ENCODE assay signal across 1 cellular context in the genomic region with DNA sequence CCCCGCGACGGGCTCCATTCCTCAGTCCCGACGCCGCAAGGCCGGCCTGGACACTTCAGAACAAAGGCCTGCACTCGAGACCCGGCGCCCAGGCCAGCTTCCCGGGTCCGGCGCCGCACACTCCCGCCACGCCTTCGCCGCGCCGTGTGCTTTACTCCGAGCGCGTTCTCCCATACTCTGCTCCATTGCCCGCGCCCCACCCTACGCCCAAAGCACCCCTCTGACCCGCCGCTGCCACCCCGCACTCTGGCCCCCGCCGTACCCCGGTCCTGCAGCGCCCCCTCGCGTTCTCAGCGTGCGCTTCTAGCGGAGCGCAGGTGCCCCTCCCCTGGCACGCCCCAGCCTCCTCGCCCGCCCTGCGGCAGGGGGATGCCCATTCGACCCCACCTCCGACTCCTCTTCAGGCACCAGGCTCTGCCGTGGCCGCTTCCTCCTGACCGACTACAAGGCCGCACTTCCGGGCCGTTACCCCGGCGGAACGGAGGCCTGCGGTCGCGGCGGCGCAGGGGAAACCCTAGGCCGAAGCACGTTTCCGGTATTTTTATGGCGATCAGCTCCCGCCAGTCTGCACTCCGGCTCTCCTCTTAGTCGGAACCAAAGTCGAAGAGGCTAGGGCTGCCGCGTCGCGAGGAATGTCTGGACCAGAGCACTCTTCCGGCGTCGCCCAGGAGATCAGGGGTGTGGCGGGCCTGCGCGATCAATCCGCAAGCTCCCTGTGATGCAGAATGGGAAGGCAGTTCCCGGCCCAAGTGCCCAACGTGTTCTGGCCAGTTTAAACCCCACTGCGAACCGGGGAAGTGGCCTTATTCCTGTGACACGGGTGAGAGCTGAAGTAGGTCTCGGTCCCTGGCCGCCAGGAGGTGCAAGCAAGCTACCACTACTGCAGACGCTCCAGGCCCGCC.
TF ChIP-seq lines count a peak whose summit lies in the region.

ZBTB45 (minus strand) TSS at position 456 of the 902 bp plus-strand sequence. CDS start 2,137 bp downstream, outside the sequence.

TF ChIP-seq in HEK293, 187 proteins besides CTCF, POLR2A, EP300 and RAD21 (continued from another document):
- peak; percentile 64; the same call in 1 of the 2 replicates for TF ChIP-seq ZNF837 (tag by site-specific recombination; IDR thresholded peaks at IDR 0.05)
- peak; percentile 99 for TF ChIP-seq ZXDB (tag by site-specific recombination; IDR thresholded peaks at IDR 0.05)
- no peak for TF ChIP-seq ZNF157 (tag by site-specific recombination; IDR thresholded peaks at IDR 0.05)
- TF ChIP-seq, protein P1, sequence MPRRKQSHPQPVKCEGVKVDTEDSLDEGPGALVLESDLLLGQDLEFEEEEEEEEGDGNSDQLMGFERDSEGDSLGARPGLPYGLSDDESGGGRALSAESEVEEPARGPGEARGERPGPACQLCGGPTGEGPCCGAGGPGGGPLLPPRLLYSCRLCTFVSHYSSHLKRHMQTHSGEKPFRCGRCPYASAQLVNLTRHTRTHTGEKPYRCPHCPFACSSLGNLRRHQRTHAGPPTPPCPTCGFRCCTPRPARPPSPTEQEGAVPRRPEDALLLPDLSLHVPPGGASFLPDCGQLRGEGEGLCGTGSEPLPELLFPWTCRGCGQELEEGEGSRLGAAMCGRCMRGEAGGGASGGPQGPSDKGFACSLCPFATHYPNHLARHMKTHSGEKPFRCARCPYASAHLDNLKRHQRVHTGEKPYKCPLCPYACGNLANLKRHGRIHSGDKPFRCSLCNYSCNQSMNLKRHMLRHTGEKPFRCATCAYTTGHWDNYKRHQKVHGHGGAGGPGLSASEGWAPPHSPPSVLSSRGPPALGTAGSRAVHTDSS (tag by site-specific recombination; IDR thresholded peaks at IDR 0.05), result peak; percentile 75
- TF ChIP-seq ZFP3 (tag by site-specific recombination; IDR thresholded peaks at IDR 0.05; ENCODE audit: low read depth), result no peak
- TF ChIP-seq, protein P2, sequence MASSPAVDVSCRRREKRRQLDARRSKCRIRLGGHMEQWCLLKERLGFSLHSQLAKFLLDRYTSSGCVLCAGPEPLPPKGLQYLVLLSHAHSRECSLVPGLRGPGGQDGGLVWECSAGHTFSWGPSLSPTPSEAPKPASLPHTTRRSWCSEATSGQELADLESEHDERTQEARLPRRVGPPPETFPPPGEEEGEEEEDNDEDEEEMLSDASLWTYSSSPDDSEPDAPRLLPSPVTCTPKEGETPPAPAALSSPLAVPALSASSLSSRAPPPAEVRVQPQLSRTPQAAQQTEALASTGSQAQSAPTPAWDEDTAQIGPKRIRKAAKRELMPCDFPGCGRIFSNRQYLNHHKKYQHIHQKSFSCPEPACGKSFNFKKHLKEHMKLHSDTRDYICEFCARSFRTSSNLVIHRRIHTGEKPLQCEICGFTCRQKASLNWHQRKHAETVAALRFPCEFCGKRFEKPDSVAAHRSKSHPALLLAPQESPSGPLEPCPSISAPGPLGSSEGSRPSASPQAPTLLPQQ (tag by site-specific recombination; IDR thresholded peaks at IDR 0.05), result peak; percentile 94
- TF ChIP-seq, protein P3, sequence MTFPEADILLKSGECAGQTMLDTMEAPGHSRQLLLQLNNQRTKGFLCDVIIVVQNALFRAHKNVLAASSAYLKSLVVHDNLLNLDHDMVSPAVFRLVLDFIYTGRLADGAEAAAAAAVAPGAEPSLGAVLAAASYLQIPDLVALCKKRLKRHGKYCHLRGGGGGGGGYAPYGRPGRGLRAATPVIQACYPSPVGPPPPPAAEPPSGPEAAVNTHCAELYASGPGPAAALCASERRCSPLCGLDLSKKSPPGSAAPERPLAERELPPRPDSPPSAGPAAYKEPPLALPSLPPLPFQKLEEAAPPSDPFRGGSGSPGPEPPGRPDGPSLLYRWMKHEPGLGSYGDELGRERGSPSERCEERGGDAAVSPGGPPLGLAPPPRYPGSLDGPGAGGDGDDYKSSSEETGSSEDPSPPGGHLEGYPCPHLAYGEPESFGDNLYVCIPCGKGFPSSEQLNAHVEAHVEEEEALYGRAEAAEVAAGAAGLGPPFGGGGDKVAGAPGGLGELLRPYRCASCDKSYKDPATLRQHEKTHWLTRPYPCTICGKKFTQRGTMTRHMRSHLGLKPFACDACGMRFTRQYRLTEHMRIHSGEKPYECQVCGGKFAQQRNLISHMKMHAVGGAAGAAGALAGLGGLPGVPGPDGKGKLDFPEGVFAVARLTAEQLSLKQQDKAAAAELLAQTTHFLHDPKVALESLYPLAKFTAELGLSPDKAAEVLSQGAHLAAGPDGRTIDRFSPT (tag by site-specific recombination; IDR thresholded peaks at IDR 0.05), result peak; percentile 100
- TF ChIP-seq, protein P4, sequence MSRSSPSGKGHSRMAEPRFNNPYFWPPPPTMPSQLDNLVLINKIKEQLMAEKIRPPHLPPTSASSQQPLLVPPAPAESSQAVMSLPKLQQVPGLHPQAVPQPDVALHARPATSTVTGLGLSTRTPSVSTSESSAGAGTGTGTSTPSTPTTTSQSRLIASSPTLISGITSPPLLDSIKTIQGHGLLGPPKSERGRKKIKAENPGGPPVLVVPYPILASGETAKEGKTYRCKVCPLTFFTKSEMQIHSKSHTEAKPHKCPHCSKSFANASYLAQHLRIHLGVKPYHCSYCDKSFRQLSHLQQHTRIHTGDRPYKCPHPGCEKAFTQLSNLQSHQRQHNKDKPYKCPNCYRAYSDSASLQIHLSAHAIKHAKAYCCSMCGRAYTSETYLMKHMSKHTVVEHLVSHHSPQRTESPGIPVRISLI (tag by site-specific recombination; IDR thresholded peaks at IDR 0.05), result 0 out of 2 replicates have a peak, but pooled peaks have one; percentile 52
- TF ChIP-seq GLIS2 (tag by site-specific recombination; IDR thresholded peaks at IDR 0.05), result peak; percentile 85
- 0 out of 2 replicates have a peak, but pooled peaks have one; percentile 47 for TF ChIP-seq ZNF626 (tag by site-specific recombination; IDR thresholded peaks at IDR 0.05)
- TF ChIP-seq ZNF514 (tag by site-specific recombination; IDR thresholded peaks at IDR 0.05), result no peak
- TF ChIP-seq ZBTB48 (tag by site-specific recombination; IDR thresholded peaks at IDR 0.05), result peak; percentile 49; the same call in 1 of the 2 replicates
- no peak; the same call in 1 of the 2 replicates for TF ChIP-seq ZNF138 (tag by site-specific recombination; IDR thresholded peaks at IDR 0.05; ENCODE audit: borderline replicate concordance)
- TF ChIP-seq SP2 (tag by site-specific recombination; IDR thresholded peaks at IDR 0.05), result peak; percentile 91
- TF ChIP-seq ZNF26 (tag by site-specific recombination; IDR thresholded peaks at IDR 0.05), result no peak
- no peak for TF ChIP-seq ZNF670 (tag by site-specific recombination; IDR thresholded peaks at IDR 0.05; ENCODE audit: low read depth)
- TF ChIP-seq ZNF221 (tag by site-specific recombination; IDR thresholded peaks at IDR 0.05; ENCODE audit: borderline replicate concordance), result no peak
- TF ChIP-seq GLI4 (tag by site-specific recombination; IDR thresholded peaks at IDR 0.05), result peak; percentile 89; the same call in 1 of the 2 replicates
- TF ChIP-seq, protein P5, sequence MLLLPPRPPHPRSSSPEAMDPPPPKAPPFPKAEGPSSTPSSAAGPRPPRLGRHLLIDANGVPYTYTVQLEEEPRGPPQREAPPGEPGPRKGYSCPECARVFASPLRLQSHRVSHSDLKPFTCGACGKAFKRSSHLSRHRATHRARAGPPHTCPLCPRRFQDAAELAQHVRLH (tag by site-specific recombination; IDR thresholded peaks at IDR 0.05), result peak; percentile 100
- TF ChIP-seq BCL11B (tag by site-specific recombination; IDR thresholded peaks at IDR 0.05; ENCODE audit: low read depth), result peak; percentile 99
